19 cellular contexts compared by ENCODE assay signal in the genomic region with DNA sequence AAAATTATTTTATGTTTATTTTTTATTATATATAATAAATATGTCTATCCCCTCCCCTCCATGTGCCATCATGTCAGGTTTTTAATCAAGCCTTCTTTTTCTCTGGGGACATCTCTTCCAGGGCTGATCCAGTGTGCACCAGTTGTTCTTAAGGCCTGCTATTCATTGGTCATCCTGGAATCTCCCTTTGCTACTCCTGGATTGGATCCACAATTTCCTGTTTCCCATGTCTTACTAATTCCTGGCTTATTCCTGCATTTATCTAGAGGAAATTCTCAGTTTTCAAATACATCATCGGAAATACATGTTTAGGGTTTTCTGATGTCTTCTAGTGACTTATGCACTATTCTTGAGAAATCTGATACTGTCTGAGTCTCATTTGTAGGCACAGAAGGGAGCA. TPM values are rescaled to one million over a fixed set of nuclear protein-coding genes. Genes with fewer than 3 reads are reported as not detected.
A peak's percentile ranks its signal among the peaks of the same experiment; 100 is the strongest.
DNase-seq lines count a peak whose midpoint lies in the region; ATAC-seq, FAIRE-seq and TF ChIP-seq lines count a peak whose summit lies in the region.
"Had no signal": no experiment of that assay in that cellular context is flagged by ENCODE, and none has a peak within 500 bp of the region (broad histone marks: within the 10 kb centered on the region; RNA-seq: fewer than 3 reads in every experiment).

No MANE protein-coding gene starts in this region.

- no peak overlapping the region for H3K9ac ChIP-seq in endothelial cell of umbilical vein (replicated peaks; ENCODE audit: extremely low read depth, insufficient read depth, low read length)
- H3K9ac ChIP-seq: BLaER1 treated with 17β-estradiol and CSF1 and Interleukin-3, amounts not matched to agents 10 nM and 100 nM had no signal

- H3K9me3 Mint-ChIP-seq in Caco-2 (ENCODE audit: unreplicated experiment) (no peaks in the 10 kb centered on the region), mesothelial cell of epicardium (no peaks in the 10 kb centered on the region)
- H3K9me3 Mint-ChIP-seq: dendritic cell treated with granulocyte-macrophage colony-stimulating factor and Interleukin-4, amounts not matched to agents 40 ng/mL and 50 ng/mL, for 4 days; nephron had no signal

- H3K9me3 ChIP-seq in Caco-2 (no peaks in the 10 kb centered on the region), endothelial cell of umbilical vein (replicated peaks; ENCODE audit: control insufficient read depth, insufficient read depth, low read length) (no peaks in the 10 kb centered on the region)
- H3K9me3 ChIP-seq: BLaER1 treated with 17β-estradiol and CSF1 and Interleukin-3, amounts not matched to agents 10 nM and 100 nM; suprapubic skin had no signal

- peak overlapping the region; percentile 75 for H3K27ac ChIP-seq in endothelial cell of umbilical vein (ENCODE audit: insufficient read depth, low read depth, low read length)
- H3K27ac ChIP-seq: BLaER1 treated with 17β-estradiol and CSF1 and Interleukin-3, amounts not matched to agents 10 nM and 100 nM; suprapubic skin; VCaP had no signal

- peak overlapping the region; percentile 59 for H3K4me2 ChIP-seq in endothelial cell of umbilical vein (ENCODE audit: insufficient read depth, low read length)
- H3K4me2 ChIP-seq: BLaER1 treated with 17β-estradiol and CSF1 and Interleukin-3, amounts not matched to agents 10 nM and 100 nM had no signal

- H3K4me3 ChIP-seq in Caco-2 (ENCODE audit: low read depth, low read length) = no peak overlapping the region
- H3K4me3 ChIP-seq in endothelial cell of umbilical vein (replicated peaks in 1 of 3; ENCODE audit: insufficient read depth in 1 of 3, low read depth in 1 of 3, low read length in 3 of 3) = no peak overlapping the region
- H3K4me3 ChIP-seq: BLaER1 treated with 17β-estradiol and CSF1 and Interleukin-3, amounts not matched to agents 10 nM and 100 nM; suprapubic skin had no signal

- no peak for TF ChIP-seq POLR2A in endothelial cell of umbilical vein (IDR thresholded peaks at IDR 0.05; ENCODE audit: low read depth, low read length)

- H3K4me1 Mint-ChIP-seq in Caco-2 (ENCODE audit: low read depth, unreplicated experiment) = peaks cover 32% of the 10 kb centered on the region
- peaks cover 4% of the 10 kb centered on the region for H3K4me1 Mint-ChIP-seq in mesothelial cell of epicardium

- H3K27ac Mint-ChIP-seq in Caco-2 (ENCODE audit: unreplicated experiment) (peak overlapping the region; percentile 95), mesothelial cell of epicardium (peak overlapping the region; percentile 10)
- H3K27ac Mint-ChIP-seq: dendritic cell treated with granulocyte-macrophage colony-stimulating factor and Interleukin-4, amounts not matched to agents 40 ng/mL and 50 ng/mL, for 4 days; nephron had no signal

- POLR2A ChIA-PET in Caco-2 (lab: Charles Lee) = no interaction called here
- POLR2A ChIA-PET in endothelial cell of umbilical vein (lab: Charles Lee) = no interaction called here

- no peaks in the 10 kb centered on the region for H4K20me1 ChIP-seq in endothelial cell of umbilical vein (replicated peaks; ENCODE audit: control insufficient read depth, extremely low read depth, insufficient read depth, low read length)
- H4K20me1 ChIP-seq: BLaER1 treated with 17β-estradiol and CSF1 and Interleukin-3, amounts not matched to agents 10 nM and 100 nM had no signal

- H3K4me3 Mint-ChIP-seq in Caco-2 (ENCODE audit: unreplicated experiment) = no peak overlapping the region
- H3K4me3 Mint-ChIP-seq in mesothelial cell of epicardium = no peak overlapping the region
- H3K4me3 Mint-ChIP-seq: dendritic cell treated with granulocyte-macrophage colony-stimulating factor and Interleukin-4, amounts not matched to agents 40 ng/mL and 50 ng/mL, for 4 days; nephron had no signal

- DNase-seq in Caco-2 = no peak
- DNase-seq in NCI-H226 = peak; percentile 87
- peak; percentile 94 for DNase-seq in endothelial cell of umbilical vein (ENCODE audit: low read depth, low spot score)
- DNase-seq in mesothelial cell of epicardium (ENCODE audit: low spot score in 2 of 2, unreplicated experiment in 2 of 2) = no peak
- no peak for DNase-seq in T-helper 1 cell
- no peak for DNase-seq in cerebellar cortex (ENCODE audit: low spot score)
- no peak for DNase-seq in GM19238 (ENCODE audit: insufficient read length, low spot score)
- DNase-seq: activated CD8-positive, alpha-beta memory T cell treated with anti-CD3 and anti-CD28 coated beads for 24 hours; DND-41; NCI-H2029; NCI-H69; stimulated activated CD4-positive, alpha-beta T cell treated with anti-CD3 and anti-CD28 coated beads, Interleukin-1b, Interleukin-23, amount 100 ng/mL, for 48 hours had no signal

- no peak for ATAC-seq in GM19455 (IDR thresholded peaks at IDR 0.05; ENCODE audit: unreplicated experiment)

- no peaks in the 10 kb centered on the region for H3K9me1 ChIP-seq in endothelial cell of umbilical vein (replicated peaks; ENCODE audit: control insufficient read depth, extremely low read depth, insufficient read depth, low read length)

- intact Hi-C loops in Caco-2 (cut with micrococcal nuclease; ENCODE audit: unreplicated experiment) = loop anchor here (5.0 kb wide), 2 partner anchors 98 to 332 kb away; partner anchors contain the start of gene SLC2A8
- intact Hi-C loops in endothelial cell of umbilical vein (cut with micrococcal nuclease) = no loop called here

- peaks cover 10% of the 10 kb centered on the region for H3K36me3 Mint-ChIP-seq in Caco-2 (ENCODE audit: insufficient read depth, unreplicated experiment)
- H3K36me3 Mint-ChIP-seq in mesothelial cell of epicardium = peaks cover 11% of the 10 kb centered on the region

- H3K27me3 ChIP-seq in Caco-2 (replicated peaks; ENCODE audit: control insufficient read depth, insufficient read depth, low read length) = no peaks in the 10 kb centered on the region
- no peaks in the 10 kb centered on the region for H3K27me3 ChIP-seq in endothelial cell of umbilical vein (ENCODE audit: control insufficient read depth in 2 of 2, insufficient read depth in 2 of 2, low read length in 2 of 2)
- H3K27me3 ChIP-seq: BLaER1 treated with 17β-estradiol and CSF1 and Interleukin-3, amounts not matched to agents 10 nM and 100 nM; suprapubic skin had no signal

- peak; percentile 92 for FAIRE-seq in endothelial cell of umbilical vein (lab: Jason Lieb, UNC)
- FAIRE-seq: H1 had no signal

- BruUV-seq in Caco-2 (replicated peaks; lab: Mats Ljungman, UMichigan) = no TSS peak
- BruUV-seq in endothelial cell of umbilical vein (replicated peaks; lab: Mats Ljungman, UMichigan) = no TSS peak

- TF ChIP-seq CTCF in Caco-2 (IDR thresholded peaks at IDR 0.05; ENCODE audit: insufficient read depth in 1 of 2, low read depth in 1 of 2, low read length in 1 of 2, severe bottlenecking in 1 of 2, unreplicated experiment in 1 of 2) (no peak), endothelial cell of umbilical vein (IDR thresholded peaks at IDR 0.05; ENCODE audit: extremely low read depth in 1 of 2, insufficient read depth in 1 of 2, low read depth in 1 of 2, low read length in 2 of 2) (no peak), mesothelial cell of epicardium (IDR thresholded peaks at IDR 0.05; ENCODE audit: unreplicated experiment) (no peak)

- H3K4me1 ChIP-seq in Caco-2 = peaks cover 65% of the 10 kb centered on the region
- H3K4me1 ChIP-seq in endothelial cell of umbilical vein (ENCODE audit: control insufficient read depth, extremely low read depth, insufficient read depth, low read length) = peaks cover 13% of the 10 kb centered on the region

- CTCF ChIA-PET in Caco-2 (lab: Charles Lee) (no interaction called here), endothelial cell of umbilical vein (lab: Charles Lee) (interaction anchor here (1.7 to 2.8 kb wide), 2 partner anchors 11 to 17 kb away, joined by 5 to 10 read pairs; no protein-coding TSS in a partner anchor)

- H3K79me2 ChIP-seq in endothelial cell of umbilical vein (ENCODE audit: control insufficient read depth, insufficient read depth, low read length) = no peaks in the 10 kb centered on the region

- peak overlapping the region; percentile 7 for H2AFZ ChIP-seq in endothelial cell of umbilical vein (ENCODE audit: low read depth, low read length)

- H3K27me3 Mint-ChIP-seq in Caco-2 (ENCODE audit: insufficient read depth, unreplicated experiment) (no peaks in the 10 kb centered on the region), mesothelial cell of epicardium (ENCODE audit: low read depth) (no peaks in the 10 kb centered on the region)
- H3K27me3 Mint-ChIP-seq: dendritic cell treated with granulocyte-macrophage colony-stimulating factor and Interleukin-4, amounts not matched to agents 40 ng/mL and 50 ng/mL, for 4 days had no signal

- dilution Hi-C loops in endothelial cell of umbilical vein (cut with MboI; ENCODE audit: extremely low pct_ligation_motif_present, low sequenced_read_pairs) = no loop called here

- no peaks in the 10 kb centered on the region for H3K36me3 ChIP-seq in Caco-2 (ENCODE audit: control insufficient read depth, insufficient read depth, low read length)
- no peaks in the 10 kb centered on the region for H3K36me3 ChIP-seq in endothelial cell of umbilical vein (ENCODE audit: control insufficient read depth in 2 of 2, extremely low read depth in 1 of 2, insufficient read depth in 2 of 2, low read length in 2 of 2)
- H3K36me3 ChIP-seq: suprapubic skin had no signal

TF ChIP-seq in endothelial cell of umbilical vein, 7 proteins besides CTCF, POLR2A, EP300 and RAD21 (continues in another document):
- TF ChIP-seq JUN (IDR thresholded peaks at IDR 0.05; ENCODE audit: borderline replicate concordance, insufficient read depth, insufficient read length, low read depth) (no peak), MYC (IDR thresholded peaks at IDR 0.05; ENCODE audit: low read depth, low read length) (no peak), FOS (IDR thresholded peaks at IDR 0.05; ENCODE audit: borderline replicate concordance, insufficient read depth, low read length) (peak; percentile 20), POLR2AphosphoS5 (IDR thresholded peaks at IDR 0.05; ENCODE audit: insufficient read depth, low read depth, low read length) (no peak), MAX (IDR thresholded peaks at IDR 0.05; ENCODE audit: insufficient read depth, insufficient read length) (no peak), GATA2 (IDR thresholded peaks at IDR 0.05; ENCODE audit: insufficient read depth, insufficient read length, low read depth, low read length) (peak; percentile 36)

RNA-seq across cellular contexts. Expression of gene ANGPTL2, which starts 56.8 kb away (rescaled TPM):
- total RNA-seq in Caco-2 (2022) (not detected in 2 replicates), endothelial cell of umbilical vein (21.8 and 24.5 TPM in 2 replicates), mesothelial cell of epicardium (15.5 to 16.6 TPM (median 16.6 TPM) in 3 replicates)
- polyA plus RNA-seq in endothelial cell of umbilical vein = 15.1 and 15.5 TPM in 2 replicates
- polyA plus RNA-seq in endothelial cell of umbilical vein (2011; cell fraction: cytosol; rRNA removed) = 14.8 and 17.3 TPM in 2 replicates
- polyA plus RNA-seq in endothelial cell of umbilical vein (2011; cell fraction: nucleus; rRNA removed) = 8.7 and 10.6 TPM in 2 replicates
- 19.5 and 22.0 TPM in 2 replicates for polyA plus RNA-seq in endothelial cell of umbilical vein (2012)
- 16.1 and 17.2 TPM in 2 replicates for polyA minus RNA-seq in endothelial cell of umbilical vein
- polyA minus RNA-seq in endothelial cell of umbilical vein (2011; cell fraction: cytosol; rRNA and poly(A)+ RNA removed) = not detected
- 4.5 and 6.0 TPM in 2 replicates for polyA minus RNA-seq in endothelial cell of umbilical vein (2011; cell fraction: nucleus; rRNA and poly(A)+ RNA removed)

Comparison
In these comparisons a context has a peak if more than half of its experiments do, and no peak if none do; other contexts are left out.
1. DNase-seq: peak in NCI-H226 (single experiment) and endothelial cell of umbilical vein (single experiment); none in Caco-2 (0 of 2), mesothelial cell of epicardium (0 of 2), T-helper 1 cell (0 of 5), cerebellar cortex (single experiment) and GM19238 (single experiment).
2. RNA of gene ANGPTL2, which starts 56.8 kb away (total RNA-seq): 21.8 to 24.5 TPM in endothelial cell of umbilical vein and 15.5 to 16.6 TPM in mesothelial cell of epicardium; not detected in Caco-2; every median in the first group is over 10 times any median in the second.